Comparison of ENCODE assay signal across 8 cellular contexts in the genomic region with DNA sequence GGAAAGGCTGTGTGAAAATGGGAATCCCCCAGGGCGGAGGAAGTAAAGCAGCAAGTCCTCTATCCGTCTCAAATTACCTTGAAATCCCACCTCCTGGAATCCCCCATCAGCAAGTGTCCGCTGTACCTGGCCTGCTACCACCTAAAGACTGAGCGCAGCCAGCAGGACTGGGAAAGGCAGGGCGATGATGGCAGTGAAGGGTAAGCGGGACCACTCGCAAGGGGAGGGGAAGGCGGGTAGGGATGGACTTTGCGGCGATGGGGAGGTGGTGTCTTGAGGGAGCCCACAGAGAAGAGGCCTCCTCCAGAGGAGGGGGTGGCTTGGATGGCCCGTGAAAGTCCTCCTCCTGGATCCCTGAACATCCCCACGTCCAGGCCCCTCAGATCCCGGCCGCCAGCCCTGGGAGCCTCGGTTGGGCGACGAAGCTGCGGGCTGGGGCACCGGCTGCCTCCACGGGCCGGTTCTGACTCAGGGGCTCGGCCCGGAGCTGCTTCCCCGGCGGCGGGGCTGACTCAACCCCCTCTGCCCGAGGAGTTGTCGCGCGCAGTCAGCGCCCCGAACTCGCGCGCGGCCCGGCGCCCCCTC. TPM values are rescaled to one million over a fixed set of nuclear protein-coding genes. Genes with fewer than 3 reads are reported as not detected.
DNase-seq lines count a peak whose midpoint lies in the region; ATAC-seq and TF ChIP-seq lines count a peak whose summit lies in the region.

No MANE protein-coding gene starts in this region.

- peaks cover 0 to 5% (median 0%) of the 10 kb centered on the region in 11 experiments; a peak in 1 of 22 replicates for H4K20me1 ChIP-seq in BLaER1 treated with 17β-estradiol and CSF1 and Interleukin-3, amounts not matched to agents 10 nM and 100 nM

- TF ChIP-seq CTCF in retinal pigment epithelial cell (conservative IDR thresholded peaks at IDR 0.05; ENCODE audit: low read depth, low read length), result no peak

- ATAC-seq in right cardiac atrium, result peak; percentile 12 to 17
- no peak for ATAC-seq in HG03025 (IDR thresholded peaks at IDR 0.05; ENCODE audit: low FRiP score, unreplicated experiment)

- peak overlapping the region; percentile 74 to 90 (median 78) for H3K4me3 ChIP-seq in BLaER1 treated with 17β-estradiol and CSF1 and Interleukin-3, amounts not matched to agents 10 nM and 100 nM
- H3K4me3 ChIP-seq in HUES48 (ENCODE audit: low read depth, low read length) (peak overlapping the region; percentile 71), right cardiac atrium (ENCODE audit: low read length) (peak overlapping the region; percentile 83), retinal pigment epithelial cell (ENCODE audit: low read length) (peak overlapping the region; percentile 77)

- H3K9ac ChIP-seq in BLaER1 treated with 17β-estradiol and CSF1 and Interleukin-3, amounts not matched to agents 10 nM and 100 nM, result peak overlapping the region; percentile 73 to 91 (median 83)
- H3K9ac ChIP-seq in HUES48 (ENCODE audit: low read depth, low read length), result 0 out of 2 replicates have a peak overlapping the region, but pooled peaks have one; percentile 13

- H3K9me3 ChIP-seq in BLaER1 treated with 17β-estradiol and CSF1 and Interleukin-3, amounts not matched to agents 10 nM and 100 nM (replicated peaks in 1 of 11), result no peaks in the 10 kb centered on the region
- H3K9me3 ChIP-seq in HUES48 (ENCODE audit: control insufficient read depth, insufficient read depth, low read length) (no peaks in the 10 kb centered on the region), right cardiac atrium (ENCODE audit: control insufficient read depth, low read length) (no peaks in the 10 kb centered on the region)

- DNase-seq in amniotic epithelial cell (ENCODE audit: low read depth) (peak; percentile 55), right cardiac atrium (peak; percentile 48 to 73 (median 72)), retinal pigment epithelial cell (ENCODE audit: low read depth) (no peak), NOMO-1 (lab: John Stamatoyannopoulos, UW; ENCODE audit: unreplicated experiment in 2 of 2) (no peak), occipital lobe (lab: John Stamatoyannopoulos, UW) (no peak)

- intact Hi-C loops in right cardiac atrium (cut with DNase I), result no loop called here

- H3K36me3 ChIP-seq in BLaER1 treated with 17β-estradiol and CSF1 and Interleukin-3, amounts not matched to agents 10 nM and 100 nM, result no peaks in the 10 kb centered on the region
- 0 out of 2 replicates have a peak, but pooled peaks cover 9% of the 10 kb centered on the region for H3K36me3 ChIP-seq in HUES48 (ENCODE audit: control insufficient read depth, insufficient read depth, low read length)

- peak overlapping the region; percentile 86 to 98 (median 96) for H3K4me2 ChIP-seq in BLaER1 treated with 17β-estradiol and CSF1 and Interleukin-3, amounts not matched to agents 10 nM and 100 nM

- peak overlapping the region in 10 of 11 experiments; percentile 58 to 81 (median 70); a peak in 21 of 22 replicates for H3K27ac ChIP-seq in BLaER1 treated with 17β-estradiol and CSF1 and Interleukin-3, amounts not matched to agents 10 nM and 100 nM
- H3K27ac ChIP-seq in HUES48 (ENCODE audit: low read depth, low read length), result peak overlapping the region; percentile 28
- H3K27ac ChIP-seq in right cardiac atrium (ENCODE audit: low read length), result peak overlapping the region; percentile 82

- H3K27me3 ChIP-seq in BLaER1 treated with 17β-estradiol and CSF1 and Interleukin-3, amounts not matched to agents 10 nM and 100 nM, result peaks cover 0 to 25% (median 0%) of the 10 kb centered on the region in 11 experiments; a peak in 7 of 22 replicates
- H3K27me3 ChIP-seq in HUES48 (ENCODE audit: control insufficient read depth, insufficient read depth, low read length) (0 out of 2 replicates have a peak, but pooled peaks cover 6% of the 10 kb centered on the region), right cardiac atrium (ENCODE audit: control insufficient read depth, insufficient read depth) (no peaks in the 10 kb centered on the region)

- H3K4me1 ChIP-seq in BLaER1 treated with 17β-estradiol and CSF1 and Interleukin-3, amounts not matched to agents 10 nM and 100 nM, result peaks cover 0 to 42% (median 31%) of the 10 kb centered on the region in 10 experiments; a peak in 18 of 20 replicates
- H3K4me1 ChIP-seq in HUES48 (ENCODE audit: control insufficient read depth, insufficient read depth, low read length), result peaks cover 8% of the 10 kb centered on the region
- H3K4me1 ChIP-seq in right cardiac atrium (ENCODE audit: control insufficient read depth, insufficient read depth, low read length), result peaks cover 9% of the 10 kb centered on the region

- WGBS in right cardiac atrium, result 4% methylated on average over 38 of the region's 38 CpGs

RNA-seq across cellular contexts. Expression of gene LARP6, which starts 0.6 kb away (rescaled TPM):
- total RNA-seq in right cardiac atrium (10 to 100 TPM; 34.1 to 44.0 (median 38.8) TPM), occipital lobe (21.5 TPM)
- 32.3 TPM for polyA plus RNA-seq in right cardiac atrium

RNA-seq across cellular contexts. Expression of gene THAP10, which starts 38.9 kb away (rescaled TPM):
- total RNA-seq in right cardiac atrium, result 1 to 10 TPM; 1.8 to 4.9 (median 4.1) TPM
- polyA plus RNA-seq in right cardiac atrium, result 3.2 TPM
- 4.4 TPM for total RNA-seq in occipital lobe

RNA-seq across cellular contexts. Expression of gene LRRC49, which starts 39.3 kb away (rescaled TPM):
- 10 to 100 TPM; 41.2 to 53.7 (median 49.4) TPM for total RNA-seq in right cardiac atrium
- polyA plus RNA-seq in right cardiac atrium, result 44.7 TPM
- 173 TPM for total RNA-seq in occipital lobe

Comparison
In these comparisons a context has a peak if more than half of its experiments do, and no peak if none do; other contexts are left out.
1. H3K27ac ChIP-seq: peak in every context shown above with its lines; median percentile 82 in right cardiac atrium; 70 in BLaER1 treated with 17β-estradiol and CSF1 and Interleukin-3, amounts not matched to agents 10 nM and 100 nM; 28 in HUES48.
2. DNase-seq: peak in amniotic epithelial cell (single experiment) and right cardiac atrium (3 of 3); none in retinal pigment epithelial cell (single experiment), NOMO-1 (0 of 2) and occipital lobe (single experiment).
3. Peak in every context shown above with its lines, with median percentiles within 50 percentile points of each other: H3K4me3 ChIP-seq.